8 cellular contexts compared by ENCODE assay signal in the genomic region with DNA sequence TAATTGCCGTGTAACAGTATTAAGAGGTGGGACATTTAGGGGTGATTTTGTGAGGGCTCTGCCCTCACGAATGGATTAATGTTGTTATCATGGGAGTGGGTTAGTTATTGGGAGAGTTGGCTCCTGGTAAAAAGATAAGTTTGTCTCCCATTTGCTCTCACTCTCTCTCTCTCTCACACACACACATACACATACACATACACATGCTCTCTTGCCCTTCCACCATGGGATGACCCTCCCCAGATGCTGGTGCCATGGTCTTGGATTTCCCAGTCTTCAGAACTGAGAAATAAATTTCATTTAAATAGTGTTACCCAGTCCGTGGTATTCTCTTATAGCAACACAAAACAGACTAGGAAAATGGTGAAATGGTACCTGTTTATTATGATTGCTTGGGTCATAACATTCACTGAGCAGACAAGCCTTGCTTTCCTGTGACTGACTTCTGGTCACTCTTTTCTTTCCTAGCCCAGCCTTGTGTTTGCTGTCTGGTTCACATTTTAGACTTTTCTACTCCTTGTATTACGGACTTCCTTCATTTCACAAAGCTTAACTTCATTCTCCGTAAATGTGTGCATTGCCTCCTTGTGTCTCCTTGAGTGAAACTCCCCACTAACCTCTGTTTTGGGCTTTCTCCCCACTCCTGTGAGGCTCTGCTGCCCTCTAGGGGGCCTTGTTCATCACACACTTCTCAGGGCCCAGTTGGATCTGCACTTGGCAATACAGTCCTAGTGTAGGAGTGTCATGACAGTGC.
A peak's percentile ranks its signal among the peaks of the same experiment; 100 is the strongest.
DNase-seq lines count a peak whose midpoint lies in the region; ATAC-seq and TF ChIP-seq lines count a peak whose summit lies in the region.

No MANE protein-coding gene starts in this region.

- CTCF ChIA-PET in AG04449 (lab: Yijun Ruan, JAX), result interaction anchor here (0.6 to 7.2 kb wide), 39 partner anchors 8 to 666 kb away, joined by 3 to 119 read pairs (median 3); no protein-coding TSS in a partner anchor

- TF ChIP-seq CTCF in AG04449 (IDR thresholded peaks at IDR 0.05; ENCODE audit: insufficient read depth, low read length, missing control alignments), result peak; percentile 90

- ATAC-seq in GM18517 (IDR thresholded peaks at IDR 0.05; ENCODE audit: unreplicated experiment) (peak; percentile 96), HG03039 (IDR thresholded peaks at IDR 0.05; ENCODE audit: unreplicated experiment) (peak; percentile 98), left lobe of liver (peak; percentile 100)
- ATAC-seq in activated CD4-positive, CD25-positive, alpha-beta regulatory T cell treated with anti-CD3 and anti-CD28 coated beads, Interleukin-2, amount 50 U/mL, for 24 hours, result peak; percentile 91 to 96

- H3K4me3 ChIP-seq in AG04449 (ENCODE audit: low read depth, low read length), result no peak overlapping the region

- POLR2A ChIA-PET in AG04449 (lab: Yijun Ruan, JAX), result interaction anchor here (0.7 kb wide), 1 partner anchor 661 kb away, joined by 3 read pairs; no protein-coding TSS in a partner anchor

- DNase-seq in AG04449 (ENCODE audit: low read depth, low spot score) (peak; percentile 70), NCI-H2171 treated with DMSO at 0.1 percent for 48 hours (lab: John Stamatoyannopoulos, UW) (peak; percentile 62), cerebellar cortex (ENCODE audit: low spot score) (peak; percentile 62), left lobe of liver (ENCODE audit: low spot score) (peak; percentile 75)
- peak; percentile 68 to 69 for DNase-seq in stimulated activated CD4-positive, alpha-beta T cell treated with anti-CD3 and anti-CD28 coated beads, Interleukin-4, amount 100 ng/mL, for 48 hours (ENCODE audit: low read depth in 2 of 2)
